Comparison of ENCODE assay signal across 9 cellular contexts in the genomic region with DNA sequence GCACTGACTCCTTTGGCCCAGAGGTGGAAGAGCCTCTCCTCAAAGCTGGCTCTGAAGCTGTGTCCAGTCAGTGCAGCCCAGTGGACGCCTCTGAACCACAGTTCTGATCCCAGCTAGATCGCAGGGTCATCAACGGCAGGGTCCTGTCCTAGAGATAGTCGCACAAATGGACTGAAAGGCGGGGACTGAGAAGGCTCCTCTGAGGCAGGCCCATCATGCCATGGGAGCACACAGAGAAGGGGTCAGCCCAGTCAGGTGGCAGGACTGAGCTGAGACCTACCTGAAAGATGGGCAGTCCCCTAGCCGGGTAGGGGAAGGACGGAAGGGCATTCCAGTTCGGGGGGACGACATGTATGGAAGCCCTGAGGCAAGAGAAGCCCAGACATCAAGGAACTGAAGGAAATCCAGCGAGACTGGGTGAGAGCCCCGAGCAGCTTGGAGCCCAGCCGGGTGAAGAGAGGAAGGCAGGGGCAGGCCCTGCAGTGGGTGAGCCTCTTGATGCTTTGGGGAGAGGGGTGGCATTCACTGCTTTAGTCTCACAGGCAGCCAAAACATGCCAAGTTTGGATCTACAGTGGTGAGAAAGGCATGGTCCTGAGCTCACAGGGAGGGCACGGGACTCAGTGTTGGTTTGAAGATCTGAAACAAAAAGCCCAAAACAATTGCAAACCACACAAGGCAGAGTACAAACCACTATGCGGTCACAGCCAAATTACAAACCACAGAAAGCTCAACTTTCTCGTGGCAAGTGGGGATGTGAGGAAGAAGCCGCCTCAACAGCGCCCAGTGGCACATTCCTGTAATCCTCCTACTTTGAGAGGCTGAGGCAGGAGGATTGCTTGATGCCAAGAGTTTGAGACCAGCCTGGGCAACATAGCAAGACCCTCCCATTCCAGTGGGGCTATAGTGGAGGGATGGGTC. TPM values are rescaled to one million over a fixed set of nuclear protein-coding genes. Genes with fewer than 3 reads are reported as not detected.
A peak's percentile ranks its signal among the peaks of the same experiment; 100 is the strongest.
DNase-seq lines count a peak whose midpoint lies in the region; ATAC-seq, FAIRE-seq and TF ChIP-seq lines count a peak whose summit lies in the region.
"Had no signal": no experiment of that assay in that cellular context is flagged by ENCODE, and none has a peak within 500 bp of the region (broad histone marks: within the 10 kb centered on the region; RNA-seq: fewer than 3 reads in every experiment).

No MANE protein-coding gene starts in this region.

- no peaks in the 10 kb centered on the region for H3K9me3 Mint-ChIP-seq in natural killer cell treated with Interleukin-12 subunit alpha and Interleukin-12 subunit beta and Interleukin-15 and Interleukin-18, amount 100 ng/mL, for 72 hours

- H3K27ac Mint-ChIP-seq in natural killer cell treated with Interleukin-12 subunit alpha and Interleukin-12 subunit beta and Interleukin-15 and Interleukin-18, amount 100 ng/mL, for 72 hours = peak overlapping the region; percentile 25 to 34

- in situ Hi-C loops in K562 (cut with MboI) = loop anchor here (5.0 kb wide), 1 partner anchor 51 kb away; the partner anchor contains the start of gene DACT3

- no TSS peak for BruUV-seq in K562 (replicated peaks; lab: Mats Ljungman, UMichigan)

- no peak for FAIRE-seq in K562 (lab: Jason Lieb, UNC)

- H3K4me2 ChIP-seq in K562 (ENCODE audit: insufficient read depth, low read length) = no peak overlapping the region

- POLR2A ChIA-PET in K562 (lab: Yijun Ruan, JAX) = interaction anchor here (2.3 to 2.9 kb wide), 3 partner anchors 9 to 51 kb away, joined by 8 to 30 read pairs (median 10); partner anchors contain the start of genes CALM3 and DACT3

- intact Hi-C loops in K562 (cut with micrococcal nuclease) (no loop called here), testis (cut with DNase I; ENCODE audit: low total_unique reads) (no loop called here)

- H3K9me3 ChIP-seq in K562 (replicated peaks; ENCODE audit: control insufficient read depth, insufficient read depth, low read depth, low read length) (no peaks in the 10 kb centered on the region), testis (no peaks in the 10 kb centered on the region)
- H3K9me3 ChIP-seq: heart left ventricle had no signal

- H3K27me3 ChIP-seq in K562 (ENCODE audit: control insufficient read depth in 2 of 2, insufficient read depth in 2 of 2, low read length in 2 of 2) = no peaks in the 10 kb centered on the region
- no peaks in the 10 kb centered on the region for H3K27me3 ChIP-seq in testis
- H3K27me3 ChIP-seq: heart left ventricle had no signal

- H3K36me3 Mint-ChIP-seq in natural killer cell treated with Interleukin-12 subunit alpha and Interleukin-12 subunit beta and Interleukin-15 and Interleukin-18, amount 100 ng/mL, for 72 hours = peaks cover 18% of the 10 kb centered on the region

- TF ChIP-seq CTCF in K562 (IDR thresholded peaks at IDR 0.05 in 2 of 3, conservative IDR thresholded peaks at IDR 0.05 in 1 of 3; ENCODE audit: insufficient read depth in 2 of 3, low read depth in 1 of 3, low read length in 3 of 3) (no peak), testis (IDR thresholded peaks at IDR 0.05) (no peak)

- H4K20me1 ChIP-seq in K562 (replicated peaks; ENCODE audit: control insufficient read depth, insufficient read depth, low read length) = 0 out of 2 replicates have a peak, but pooled peaks cover 12% of the 10 kb centered on the region

- TF ChIP-seq POLR2A in K562 (conservative IDR thresholded peaks at IDR 0.05) (peak; percentile 74), testis (IDR thresholded peaks at IDR 0.05) (no peak)

- DNase-seq in GF-D8 (lab: John Stamatoyannopoulos, UW) (peak; percentile 18), MV-4-11 (lab: John Stamatoyannopoulos, UW) (peak; percentile 91), K562 (ENCODE audit: extremely low read depth in 1 of 4, low spot score in 3 of 4) (no peak), DMS 273 (lab: John Stamatoyannopoulos, UW; ENCODE audit: unreplicated experiment) (no peak), testis (no peak)
- DNase-seq in natural killer cell treated with Interleukin-12 subunit alpha and Interleukin-12 subunit beta and Interleukin-15 and Interleukin-18, amount 100 ng/mL, for 72 hours (ENCODE audit: low spot score) = peak; percentile 60
- DNase-seq in activated CD4-positive, CD25-positive, alpha-beta regulatory T cell (lab: John Stamatoyannopoulos, UW) = no peak

- H3K27ac ChIP-seq in K562 (ENCODE audit: extremely low read depth, low read depth, low read length) = no peak overlapping the region
- H3K27ac ChIP-seq in testis = no peak overlapping the region

- H3K27me3 Mint-ChIP-seq in natural killer cell treated with Interleukin-12 subunit alpha and Interleukin-12 subunit beta and Interleukin-15 and Interleukin-18, amount 100 ng/mL, for 72 hours = no peaks in the 10 kb centered on the region

- ATAC-seq in K562 (peak; percentile 47), HG02973 (IDR thresholded peaks at IDR 0.05; ENCODE audit: unreplicated experiment) (no peak)
- ATAC-seq in natural killer cell treated with Interleukin-12 subunit alpha and Interleukin-12 subunit beta and Interleukin-15 and Interleukin-18, amount 100 ng/mL, for 72 hours = peak in 1 of 2 donors; percentile 46

- no peak overlapping the region for H2AFZ ChIP-seq in K562 (ENCODE audit: low read depth, low read length)

- 64% methylated on average over 16 of the region's 17 CpGs for WGBS in K562 (ENCODE audit: insufficient coverage, low coverage, missing lambda C conversion rate)
- WGBS in testis, 2 donors = 83 to 84% methylated on average over 17 of the region's 17 CpGs

- CTCF ChIA-PET in K562 (lab: Yijun Ruan, JAX; ENCODE audit: low intra/inter-chr PET ratio) = no interaction called here

- no peak for TF ChIP-seq EP300 in K562 (IDR thresholded peaks at IDR 0.05; ENCODE audit: low read length)

- peak overlapping the region; percentile 45 for H3K4me3 Mint-ChIP-seq in natural killer cell treated with Interleukin-12 subunit alpha and Interleukin-12 subunit beta and Interleukin-15 and Interleukin-18, amount 100 ng/mL, for 72 hours

- H3K9ac ChIP-seq in K562 (ENCODE audit: insufficient read depth in 1 of 2, low read depth in 2 of 2, low read length in 2 of 2) = peak overlapping the region in 1 of 2 experiments; percentile 48; a peak in 2 of 4 replicates

- no peak for TF ChIP-seq RAD21 in K562 (CRISPR knock-in tag; conservative IDR thresholded peaks at IDR 0.05 in 1 of 2, IDR thresholded peaks at IDR 0.05 in 1 of 2)

- H3K4me3 ChIP-seq in K562 = no peak overlapping the region
- H3K4me3 ChIP-seq in testis = no peak overlapping the region
- H3K4me3 ChIP-seq: heart left ventricle had no signal

- no peaks in the 10 kb centered on the region for H3K79me2 ChIP-seq in K562 (ENCODE audit: control insufficient read depth, insufficient read depth, low read length)

- peaks cover 37 to 39% of the 10 kb centered on the region in 2 donors for H3K4me1 Mint-ChIP-seq in natural killer cell treated with Interleukin-12 subunit alpha and Interleukin-12 subunit beta and Interleukin-15 and Interleukin-18, amount 100 ng/mL, for 72 hours (ENCODE audit: low read depth in 2 of 2)

- H3K36me3 ChIP-seq in K562 (ENCODE audit: control insufficient read depth, insufficient read depth, low read length) = peaks cover 45% of the 10 kb centered on the region; the same call in 2 of the 3 replicates
- H3K36me3 ChIP-seq in testis (ENCODE audit: low read depth, missing control alignments) = no peaks in the 10 kb centered on the region

- H3K9me1 ChIP-seq in K562 (ENCODE audit: control insufficient read depth, insufficient read depth, low read length) = no peaks in the 10 kb centered on the region

- H3K4me1 ChIP-seq in K562 (replicated peaks in 1 of 2; ENCODE audit: control insufficient read depth in 2 of 2, insufficient read depth in 2 of 2, low read length in 2 of 2) (peaks cover 0 to 10% of the 10 kb centered on the region in 2 experiments; a peak in 1 of 5 replicates), testis (no peaks in the 10 kb centered on the region)

RNA-seq across cellular contexts. Expression of gene CALM3, which starts 10.0 kb away (rescaled TPM):
- 68.2 and 118 TPM in 2 replicates for total RNA-seq in K562 (2011; cell fraction: chromatin; rRNA removed; ENCODE audit: low replicate concordance)
- 47.8 and 53.5 TPM in 2 replicates for total RNA-seq in K562 (2011; cell fraction: nucleolus; rRNA removed)
- total RNA-seq in K562 (2011; cell fraction: nucleoplasm; rRNA removed) = 91.9 and 153 TPM in 2 replicates
- total RNA-seq in K562 (2014; rRNA removed) (149 and 180 TPM in 2 replicates), K562 (2014; rRNA removed; fragmentation: Illumina TruSeq; extraction: Trizol) (126 and 150 TPM in 2 replicates), K562 (2015; rRNA removed; fragmentation: Illumina TruSeq; extraction: Trizol) (154 and 156 TPM in 2 replicates), K562 (2021) (277 TPM in 2 replicates), testis (100 to 1,000 TPM; 357 to 380 TPM)
- polyA plus RNA-seq in K562 (2011; rRNA removed) (255 and 327 TPM in 2 replicates), K562 (2014; fragmentation: Illumina TruSeq; extraction: Trizol) (307 and 350 TPM in 2 replicates), K562 (2014; fragmentation: Nextera tagmentation; extraction: Ambion mirVana) (10 to 100 TPM; 34.6 to 40.2 TPM), K562 (2014; rRNA removed) (266 and 273 TPM in 2 replicates), testis (ENCODE audit: insufficient read depth, low read depth, low replicate concordance) (889 TPM)
- 230 and 235 TPM in 2 replicates for polyA plus RNA-seq in K562 (2011; cell fraction: cytosol; rRNA removed)
- polyA plus RNA-seq in K562 (2011; cell fraction: nucleus; rRNA removed) = 152 and 155 TPM in 2 replicates
- polyA plus RNA-seq in K562 (2012) = 203 and 388 TPM in 2 replicates
- polyA minus RNA-seq in K562 (2011; rRNA and poly(A)+ RNA removed) = 333 and 438 TPM in 2 replicates
- polyA minus RNA-seq in K562 (2011; cell fraction: cytosol; rRNA and poly(A)+ RNA removed) = 82.3 and 91.6 TPM in 2 replicates
- 20.3 and 36.9 TPM in 2 replicates for polyA minus RNA-seq in K562 (2011; cell fraction: nucleus; rRNA and poly(A)+ RNA removed)
- total RNA-seq in natural killer cell treated with Interleukin-12 subunit alpha and Interleukin-12 subunit beta and Interleukin-15 and Interleukin-18, amount 100 ng/mL, for 72 hours = 100 to 1,000 TPM; 305 to 309 TPM

RNA-seq across cellular contexts. Expression of gene PTGIR, which starts 13.8 kb away (rescaled TPM):
- total RNA-seq in K562 (2011; cell fraction: chromatin; rRNA removed; ENCODE audit: low replicate concordance) = 3.0 and 9.9 TPM in 2 replicates
- total RNA-seq in K562 (2011; cell fraction: nucleolus; rRNA removed) = 4.3 and 7.3 TPM in 2 replicates
- total RNA-seq in K562 (2011; cell fraction: nucleoplasm; rRNA removed) = 3.1 and 3.6 TPM in 2 replicates
- total RNA-seq in K562 (2014; rRNA removed) = 0.61 and 1.5 TPM in 2 replicates
- 0.18 and 0.45 TPM in 2 replicates for total RNA-seq in K562 (2014; rRNA removed; fragmentation: Illumina TruSeq; extraction: Trizol)
- total RNA-seq in K562 (2015; rRNA removed; fragmentation: Illumina TruSeq; extraction: Trizol) = 0.30 and 0.36 TPM in 2 replicates
- 1.4 and 1.9 TPM in 2 replicates for total RNA-seq in K562 (2021)
- polyA plus RNA-seq in K562 (2011; rRNA removed) = 1.7 and 2.0 TPM in 2 replicates
- polyA plus RNA-seq in K562 (2011; cell fraction: cytosol; rRNA removed) = 1.6 and 7.6 TPM in 2 replicates
- polyA plus RNA-seq in K562 (2011; cell fraction: nucleus; rRNA removed) = 3.7 and 12.1 TPM in 2 replicates
- 0.46 and 0.89 TPM in 2 replicates for polyA plus RNA-seq in K562 (2012)
- 0.58 and 0.65 TPM in 2 replicates for polyA plus RNA-seq in K562 (2014; fragmentation: Illumina TruSeq; extraction: Trizol)
- polyA plus RNA-seq in K562 (2014; fragmentation: Nextera tagmentation; extraction: Ambion mirVana) = under 1 TPM in 1 of 2 experiments, not detected in 1; 0.11 TPM
- polyA plus RNA-seq in K562 (2014; rRNA removed) = 1.7 and 3.4 TPM in 2 replicates
- 0.24 and 0.35 TPM in 2 replicates for polyA minus RNA-seq in K562 (2011; rRNA and poly(A)+ RNA removed)
- 0.38 TPM in 1 of 2 replicates, not detected in the other for polyA minus RNA-seq in K562 (2011; cell fraction: cytosol; rRNA and poly(A)+ RNA removed)
- polyA minus RNA-seq in K562 (2011; cell fraction: nucleus; rRNA and poly(A)+ RNA removed) = 1.1 and 1.2 TPM in 2 replicates
- 1 to 10 TPM in 1 of 2 donors, under 1 TPM in 1; 0.31 to 1.7 TPM for total RNA-seq in natural killer cell treated with Interleukin-12 subunit alpha and Interleukin-12 subunit beta and Interleukin-15 and Interleukin-18, amount 100 ng/mL, for 72 hours
- total RNA-seq in testis = under 1 TPM; 0.63 to 0.87 TPM
- 1.0 TPM for polyA plus RNA-seq in testis (ENCODE audit: insufficient read depth, low read depth, low replicate concordance)

RNA-seq across cellular contexts. Expression of gene GNG8, which starts 24.9 kb away (rescaled TPM):
- not detected in 2 replicates for total RNA-seq in K562 (2011; cell fraction: chromatin; rRNA removed; ENCODE audit: low replicate concordance)
- total RNA-seq in K562 (2011; cell fraction: nucleolus; rRNA removed) = not detected in 2 replicates
- not detected in 2 replicates for total RNA-seq in K562 (2011; cell fraction: nucleoplasm; rRNA removed)
- total RNA-seq in K562 (2014; rRNA removed) = not detected in 2 replicates
- total RNA-seq in K562 (2014; rRNA removed; fragmentation: Illumina TruSeq; extraction: Trizol) = not detected in 2 replicates
- total RNA-seq in K562 (2015; rRNA removed; fragmentation: Illumina TruSeq; extraction: Trizol) = not detected in 2 replicates
- not detected in 2 replicates for total RNA-seq in K562 (2021)
- polyA plus RNA-seq in K562 (2011; rRNA removed) = not detected in 2 replicates
- not detected in 2 replicates for polyA plus RNA-seq in K562 (2011; cell fraction: cytosol; rRNA removed)
- polyA plus RNA-seq in K562 (2011; cell fraction: nucleus; rRNA removed) = not detected in 2 replicates
- not detected in 2 replicates for polyA plus RNA-seq in K562 (2012)
- not detected in 2 replicates for polyA plus RNA-seq in K562 (2014; fragmentation: Illumina TruSeq; extraction: Trizol)
- polyA plus RNA-seq in K562 (2014; fragmentation: Nextera tagmentation; extraction: Ambion mirVana) = 1 to 10 TPM in 1 of 2 experiments, not detected in 1; 1.3 TPM
- not detected in 2 replicates for polyA plus RNA-seq in K562 (2014; rRNA removed)
- not detected in 2 replicates for polyA minus RNA-seq in K562 (2011; rRNA and poly(A)+ RNA removed)
- not detected in 2 replicates for polyA minus RNA-seq in K562 (2011; cell fraction: cytosol; rRNA and poly(A)+ RNA removed)
- not detected in 2 replicates for polyA minus RNA-seq in K562 (2011; cell fraction: nucleus; rRNA and poly(A)+ RNA removed)
- 1 to 10 TPM in 1 of 2 donors, not detected in 1; 3.0 TPM for total RNA-seq in natural killer cell treated with Interleukin-12 subunit alpha and Interleukin-12 subunit beta and Interleukin-15 and Interleukin-18, amount 100 ng/mL, for 72 hours
- total RNA-seq in testis = not detected
- polyA plus RNA-seq in testis (ENCODE audit: insufficient read depth, low read depth, low replicate concordance) = not detected
- total RNA-seq: heart left ventricle had no signal
- polyA plus RNA-seq: heart left ventricle had no signal

RNA-seq across cellular contexts. Expression of gene DACT3, which starts 49.9 kb away (rescaled TPM):
- 6.5 and 10.4 TPM in 2 replicates for total RNA-seq in K562 (2011; cell fraction: chromatin; rRNA removed; ENCODE audit: low replicate concordance)
- 5.1 and 6.8 TPM in 2 replicates for total RNA-seq in K562 (2011; cell fraction: nucleolus; rRNA removed)
- 6.0 and 8.6 TPM in 2 replicates for total RNA-seq in K562 (2011; cell fraction: nucleoplasm; rRNA removed)
- total RNA-seq in K562 (2014; rRNA removed) = 4.7 and 6.5 TPM in 2 replicates
- total RNA-seq in K562 (2014; rRNA removed; fragmentation: Illumina TruSeq; extraction: Trizol) = 2.8 TPM in 2 replicates
- 2.3 and 2.5 TPM in 2 replicates for total RNA-seq in K562 (2015; rRNA removed; fragmentation: Illumina TruSeq; extraction: Trizol)
- 5.9 and 6.5 TPM in 2 replicates for total RNA-seq in K562 (2021)
- polyA plus RNA-seq in K562 (2011; rRNA removed) = 3.3 and 3.5 TPM in 2 replicates
- polyA plus RNA-seq in K562 (2011; cell fraction: cytosol; rRNA removed) = 3.0 and 6.0 TPM in 2 replicates
- 3.7 and 5.0 TPM in 2 replicates for polyA plus RNA-seq in K562 (2011; cell fraction: nucleus; rRNA removed)
- 1.3 and 2.1 TPM in 2 replicates for polyA plus RNA-seq in K562 (2012)
- polyA plus RNA-seq in K562 (2014; fragmentation: Illumina TruSeq; extraction: Trizol) = 4.1 and 4.2 TPM in 2 replicates
- polyA plus RNA-seq in K562 (2014; fragmentation: Nextera tagmentation; extraction: Ambion mirVana) = under 1 TPM; 0.67 to 0.83 TPM
- polyA plus RNA-seq in K562 (2014; rRNA removed) = 3.3 and 5.1 TPM in 2 replicates
- 1.9 and 3.0 TPM in 2 replicates for polyA minus RNA-seq in K562 (2011; rRNA and poly(A)+ RNA removed)
- 2.0 and 2.5 TPM in 2 replicates for polyA minus RNA-seq in K562 (2011; cell fraction: cytosol; rRNA and poly(A)+ RNA removed)
- polyA minus RNA-seq in K562 (2011; cell fraction: nucleus; rRNA and poly(A)+ RNA removed) = 0.67 and 1.1 TPM in 2 replicates
- total RNA-seq in natural killer cell treated with Interleukin-12 subunit alpha and Interleukin-12 subunit beta and Interleukin-15 and Interleukin-18, amount 100 ng/mL, for 72 hours = under 1 TPM in 1 of 2 donors, not detected in 1; 0.36 TPM
- 10 to 100 TPM; 17.2 to 30.6 TPM for total RNA-seq in testis
- polyA plus RNA-seq in testis (ENCODE audit: insufficient read depth, low read depth, low replicate concordance) = 19.8 TPM

Comparison
In these comparisons a context has a peak if more than half of its experiments do, and no peak if none do; other contexts are left out.
1. DNase-seq: peak in GF-D8 (single experiment), MV-4-11 (single experiment) and natural killer cell treated with Interleukin-12 subunit alpha and Interleukin-12 subunit beta and Interleukin-15 and Interleukin-18, amount 100 ng/mL, for 72 hours (single experiment); none in K562 (0 of 4), DMS 273 (single experiment), activated CD4-positive, CD25-positive, alpha-beta regulatory T cell (0 of 4) and testis (single experiment).